Comparison of ENCODE assay signal across 12 cellular contexts in the genomic region with DNA sequence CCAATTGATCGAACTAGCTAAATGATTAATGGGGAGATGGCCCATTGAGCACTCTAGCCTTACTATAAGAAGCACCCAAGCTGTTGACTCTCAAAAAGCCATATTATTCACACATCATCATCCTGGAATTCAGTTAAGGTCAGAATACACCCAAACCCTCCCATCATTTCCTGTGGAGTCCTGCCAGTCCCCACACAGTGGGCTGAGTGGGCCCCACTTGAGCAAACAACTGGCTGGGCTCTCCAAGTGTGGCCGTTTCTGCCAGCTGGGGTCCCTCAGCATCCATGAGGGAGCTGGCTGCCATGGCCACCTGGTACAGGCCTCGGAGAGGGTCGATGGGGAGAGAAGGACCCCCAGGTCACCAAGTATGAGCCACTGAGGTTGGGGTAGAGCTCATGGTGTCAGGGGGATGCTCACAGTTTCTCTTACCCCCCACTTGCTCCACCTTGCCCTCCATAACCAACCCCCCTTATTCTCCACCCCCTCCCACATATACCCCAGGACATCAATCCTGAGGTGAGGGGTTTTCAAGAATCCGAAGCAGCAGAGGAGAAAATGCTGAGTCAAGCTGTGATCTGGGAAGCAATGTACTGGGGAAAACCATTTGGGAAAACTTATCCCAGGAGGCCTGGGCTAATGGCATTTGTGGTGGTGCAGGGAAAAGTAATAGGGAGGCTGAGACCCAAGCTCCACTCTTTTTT.
DNase-seq lines count a peak whose midpoint lies in the region; ATAC-seq and TF ChIP-seq lines count a peak whose summit lies in the region.
"Had no signal": no experiment of that assay in that cellular context is flagged by ENCODE, and none has a peak within 500 bp of the region (broad histone marks: within the 10 kb centered on the region; RNA-seq: fewer than 3 reads in every experiment).

No MANE protein-coding gene starts in this region.

- H3K27ac ChIP-seq in WERI-Rb-1: no peak overlapping the region

- H3K9me3 ChIP-seq in WERI-Rb-1 (ENCODE audit: severe bottlenecking): no peaks in the 10 kb centered on the region

- DNase-seq in HCEC 1CT (peak; percentile 80), WERI-Rb-1 (peak; percentile 17), fibroblast of the aortic adventitia (ENCODE audit: low read depth) (peak; percentile 75), stromal cell of bone marrow (ENCODE audit: low read depth) (peak; percentile 33), NCI-H748 (lab: John Stamatoyannopoulos, UW; ENCODE audit: unreplicated experiment) (no peak), NCI-H446 (lab: John Stamatoyannopoulos, UW) (no peak)
- no peak for DNase-seq in activated naive CD4-positive, alpha-beta T cell treated with Interleukin-2 at 50 U/mL for 16 hours
- DNase-seq: DMS53, nucleus accumbens had no signal

- H3K27me3 ChIP-seq in WERI-Rb-1 (ENCODE audit: insufficient read depth, low read depth, severe bottlenecking): no peaks in the 10 kb centered on the region

- TF ChIP-seq CTCF in WERI-Rb-1 (IDR thresholded peaks at IDR 0.05; ENCODE audit: low read depth, low read length) (no peak), fibroblast of the aortic adventitia (IDR thresholded peaks at IDR 0.05; ENCODE audit: insufficient read depth, low read length) (no peak)

- H3K4me3 ChIP-seq in WERI-Rb-1 (ENCODE audit: low read depth, low read length) (no peak overlapping the region), fibroblast of the aortic adventitia (ENCODE audit: low read depth, low read length) (no peak overlapping the region)

- ATAC-seq in HG02623 (IDR thresholded peaks at IDR 0.05; ENCODE audit: unreplicated experiment): no peak
- ATAC-seq: left lobe of liver, T-cell had no signal

- no peaks in the 10 kb centered on the region for H3K36me3 ChIP-seq in WERI-Rb-1

Comparison
In these comparisons a context has a peak if more than half of its experiments do, and no peak if none do; other contexts are left out.
1. DNase-seq: peak in HCEC 1CT (single experiment), WERI-Rb-1 (single experiment), fibroblast of the aortic adventitia (single experiment) and stromal cell of bone marrow (single experiment); none in activated naive CD4-positive, alpha-beta T cell treated with Interleukin-2 at 50 U/mL for 16 hours (single experiment), NCI-H748 (single experiment) and NCI-H446 (0 of 2).